Comparison of ENCODE assay signal across 8 cellular contexts in the genomic region with DNA sequence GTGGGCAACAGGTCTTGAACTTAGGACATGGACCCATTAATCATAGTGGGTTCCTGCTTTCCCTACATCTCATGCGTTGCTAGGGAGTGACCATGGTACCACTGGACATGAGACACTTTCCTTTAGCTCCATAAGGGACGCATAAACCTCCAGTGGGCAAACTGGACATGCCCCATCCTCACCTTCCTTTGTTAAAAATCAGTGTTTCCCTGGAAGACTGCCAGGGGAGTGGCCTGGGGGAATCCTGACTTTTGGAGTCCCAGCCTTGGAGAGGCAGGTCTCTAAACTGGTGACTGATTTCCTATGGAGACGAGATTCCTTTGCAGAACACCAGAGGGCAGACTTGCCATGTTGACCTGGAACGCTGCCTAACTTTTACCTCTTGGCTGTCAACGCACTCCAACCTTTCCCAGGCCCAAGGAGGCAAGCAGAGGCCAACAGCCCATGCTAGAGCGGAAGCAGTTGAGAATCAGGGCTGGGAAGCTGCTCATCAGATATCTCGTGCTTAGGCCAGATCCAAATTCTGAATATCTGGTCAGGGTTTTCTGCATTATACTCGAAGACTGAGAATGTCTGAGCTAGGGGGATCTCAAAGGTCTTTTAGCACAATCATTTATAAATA. TPM values are rescaled to one million over a fixed set of nuclear protein-coding genes. Genes with fewer than 3 reads are reported as not detected.
DNase-seq lines count a peak whose midpoint lies in the region; ATAC-seq and TF ChIP-seq lines count a peak whose summit lies in the region.

No MANE protein-coding gene starts in this region.

- no peak overlapping the region for H3K27ac Mint-ChIP-seq in activated T-cell treated with anti-CD3 and anti-CD28 coated beads, Interleukin-2, amount 50 U/mL, for 72 hours
- H3K27ac Mint-ChIP-seq in neural progenitor cell: peak overlapping the region; percentile 73

- no peaks in the 10 kb centered on the region for H3K27me3 Mint-ChIP-seq in activated T-cell treated with anti-CD3 and anti-CD28 coated beads, Interleukin-2, amount 50 U/mL, for 72 hours (ENCODE audit: low read depth)
- H3K27me3 Mint-ChIP-seq in neural progenitor cell (ENCODE audit: insufficient read depth, low read depth): peaks cover 10% of the 10 kb centered on the region

- H4K20me1 ChIP-seq in OCI-LY3 (ENCODE audit: insufficient read depth, low read length): no peaks in the 10 kb centered on the region
- H4K20me1 ChIP-seq in neural progenitor cell (ENCODE audit: low read depth): no peaks in the 10 kb centered on the region

- H3F3A ChIP-seq in neural progenitor cell (ENCODE audit: low read depth): no peaks in the 10 kb centered on the region

- DNase-seq in NCI-H748 (lab: John Stamatoyannopoulos, UW; ENCODE audit: unreplicated experiment) (peak; percentile 31), NCI-H748 treated with DMSO at 0.1 percent for 48 hours (lab: John Stamatoyannopoulos, UW) (no peak), fibroblast of peridontal ligament (ENCODE audit: extremely low read depth) (peak; percentile 60), neural progenitor cell (ENCODE audit: low spot score) (peak; percentile 81), upper lobe of right lung (peak; percentile 73)
- DNase-seq in activated T-cell treated with anti-CD3 and anti-CD28 coated beads, Interleukin-2, amount 50 U/mL, for 72 hours: peak; percentile 48 to 60

- TF ChIP-seq CTCF in OCI-LY3 (IDR thresholded peaks at IDR 0.05; ENCODE audit: low read depth, low read length) (peak; percentile 94), neural progenitor cell (IDR thresholded peaks at IDR 0.05) (peak; percentile 79), upper lobe of right lung (IDR thresholded peaks at IDR 0.05) (peak; percentile 88)

- H3K27me3 ChIP-seq in OCI-LY3 (ENCODE audit: low read depth, low read length): peaks cover 7% of the 10 kb centered on the region
- no peaks in the 10 kb centered on the region for H3K27me3 ChIP-seq in neural progenitor cell
- no peaks in the 10 kb centered on the region for H3K27me3 ChIP-seq in upper lobe of right lung

- H3K9ac ChIP-seq in OCI-LY3 (ENCODE audit: low read length) (no peak overlapping the region), neural progenitor cell (no peak overlapping the region)

- H3K9me3 ChIP-seq in OCI-LY3 (ENCODE audit: insufficient read depth, low read length): no peaks in the 10 kb centered on the region
- no peaks in the 10 kb centered on the region for H3K9me3 ChIP-seq in neural progenitor cell (ENCODE audit: low read depth)
- no peaks in the 10 kb centered on the region for H3K9me3 ChIP-seq in upper lobe of right lung

- no peak overlapping the region for H3K4me3 Mint-ChIP-seq in activated T-cell treated with anti-CD3 and anti-CD28 coated beads, Interleukin-2, amount 50 U/mL, for 72 hours
- no peak overlapping the region for H3K4me3 Mint-ChIP-seq in neural progenitor cell

- peaks cover 0 to 2% of the 10 kb centered on the region in 2 donors for H3K36me3 Mint-ChIP-seq in activated T-cell treated with anti-CD3 and anti-CD28 coated beads, Interleukin-2, amount 50 U/mL, for 72 hours (ENCODE audit: insufficient read depth in 2 of 2)
- no peaks in the 10 kb centered on the region for H3K36me3 Mint-ChIP-seq in neural progenitor cell

- intact Hi-C loops in upper lobe of right lung (cut with DNase I): no loop called here

- ATAC-seq in HG03432 (IDR thresholded peaks at IDR 0.05; ENCODE audit: unreplicated experiment) (peak; percentile 56), upper lobe of right lung (peak; percentile 88)
- peak; percentile 45 to 55 for ATAC-seq in activated T-cell treated with anti-CD3 and anti-CD28 coated beads, Interleukin-2, amount 50 U/mL, for 72 hours (replicated peaks in 1 of 2)

- H3K79me2 ChIP-seq in OCI-LY3 (ENCODE audit: low read length) (no peaks in the 10 kb centered on the region), neural progenitor cell (ENCODE audit: low read depth) (no peaks in the 10 kb centered on the region)

- H3K36me3 ChIP-seq in OCI-LY3 (replicated peaks; ENCODE audit: low read depth, low read length): no peaks in the 10 kb centered on the region
- H3K36me3 ChIP-seq in neural progenitor cell: no peaks in the 10 kb centered on the region
- no peaks in the 10 kb centered on the region for H3K36me3 ChIP-seq in upper lobe of right lung

- no peak overlapping the region for H3K27ac ChIP-seq in OCI-LY3 (ENCODE audit: low read length)
- H3K27ac ChIP-seq in neural progenitor cell: no peak overlapping the region
- H3K27ac ChIP-seq in upper lobe of right lung: no peak overlapping the region

- H3K4me1 ChIP-seq in OCI-LY3 (ENCODE audit: low read length) (peaks cover 6% of the 10 kb centered on the region; the same call in 1 of the 2 replicates), neural progenitor cell (no peaks in the 10 kb centered on the region), upper lobe of right lung (no peaks in the 10 kb centered on the region)

- H3K4me3 ChIP-seq in OCI-LY3 (ENCODE audit: low read length) (no peak overlapping the region), neural progenitor cell (no peak overlapping the region), upper lobe of right lung (no peak overlapping the region)

- H2AFZ ChIP-seq in OCI-LY3 (ENCODE audit: low read depth, low read length): no peak overlapping the region
- H2AFZ ChIP-seq in neural progenitor cell (replicated peaks): no peak overlapping the region

- H3K4me1 Mint-ChIP-seq in activated T-cell treated with anti-CD3 and anti-CD28 coated beads, Interleukin-2, amount 50 U/mL, for 72 hours (ENCODE audit: low read depth): peaks cover 29% of the 10 kb centered on the region
- H3K4me1 Mint-ChIP-seq in neural progenitor cell: peaks cover 11% of the 10 kb centered on the region

- H3K4me2 ChIP-seq in OCI-LY3 (ENCODE audit: low read length) (no peak overlapping the region), neural progenitor cell (no peak overlapping the region)

- no peaks in the 10 kb centered on the region for H3K9me3 Mint-ChIP-seq in activated T-cell treated with anti-CD3 and anti-CD28 coated beads, Interleukin-2, amount 50 U/mL, for 72 hours
- no peaks in the 10 kb centered on the region for H3K9me3 Mint-ChIP-seq in neural progenitor cell

RNA-seq across cellular contexts. Expression of gene XIRP1, which starts 2.6 kb away (rescaled TPM):
- total RNA-seq in activated T-cell treated with anti-CD3 and anti-CD28 coated beads, Interleukin-2, amount 50 U/mL, for 72 hours: under 1 TPM; 0.09 to 0.10 TPM
- not detected in 2 replicates for total RNA-seq in neural progenitor cell (ENCODE audit: low replicate concordance)
- not detected for total RNA-seq in upper lobe of right lung

RNA-seq across cellular contexts. Expression of gene CSRNP1, which starts 36.4 kb away (rescaled TPM):
- 10 to 100 TPM; 68.7 to 81.3 TPM for total RNA-seq in activated T-cell treated with anti-CD3 and anti-CD28 coated beads, Interleukin-2, amount 50 U/mL, for 72 hours
- total RNA-seq in neural progenitor cell (ENCODE audit: low replicate concordance) (1.9 and 6.5 TPM in 2 replicates), upper lobe of right lung (89.3 TPM)
